ENCODE assay signal across 32 cellular contexts in genomic region chr20:13770141-13770540, GRCh38.
"Had no signal": no experiment of that assay in that cellular context is flagged by ENCODE, and none has a peak within 500 bp of the region (broad histone marks: within the 10 kb centered on the region; RNA-seq: fewer than 3 reads in every experiment).

No MANE protein-coding gene starts in this region.

- ATAC-seq: activated naive CD4-positive, alpha-beta T cell treated with anti-CD3 and anti-CD28 coated beads, Interleukin-2, amount 50 U/mL, for 72 hours; activated naive CD8-positive, alpha-beta T cell treated with anti-CD3 and anti-CD28 coated beads, Interleukin-2, amount 50 U/mL, for 24 hours; activated T-cell treated with anti-CD3 and anti-CD28 coated beads, Interleukin-2, amount 50 U/mL, for 4 hours; activated T-cell treated with anti-CD3 and anti-CD28 coated beads, Interleukin-2, amount 50 U/mL, for 72 hours; activated T-helper 17 cell treated with anti-CD3 and anti-CD28 coated beads, Interleukin-2, amount 50 U/mL, for 72 hours; body of pancreas had no signal

- H3K27ac ChIP-seq: adrenal gland, ascending aorta, body of pancreas, brain microvascular endothelial cell, breast epithelium, cardiac muscle cell had no signal

- DNase-seq: activated effector memory CD4-positive, alpha-beta T cell treated with anti-CD3 and anti-CD28 coated beads, Interleukin-2, amount 50 U/mL, for 16 hours; activated effector memory CD4-positive, alpha-beta T cell treated with Interleukin-2 at 50 U/mL for 16 hours; activated gamma-delta T cell; activated gamma-delta T cell treated with Interleukin-2 at 50 U/mL for 16 hours; activated naive CD4-positive, alpha-beta T cell; activated naive CD4-positive, alpha-beta T cell treated with anti-CD3 and anti-CD28 coated beads for 36 hours; activated naive CD4-positive, alpha-beta T cell treated with anti-CD3 and anti-CD28 coated beads, Interleukin-2, amount 10 ng/mL, durations not matched to agents 7 days and 5 days; activated naive CD4-positive, alpha-beta T cell treated with anti-CD3 and anti-CD28 coated beads, Interleukin-2, amount 50 U/mL, for 16 hours; activated naive CD4-positive, alpha-beta T cell treated with Interleukin-2 at 50 U/mL for 16 hours; activated naive CD8-positive, alpha-beta T cell treated with anti-CD3 and anti-CD28 coated beads for 36 hours; activated naive CD8-positive, alpha-beta T cell treated with anti-CD3 and anti-CD28 coated beads, Interleukin-2, amount 10 ng/mL, durations not matched to agents 7 days and 5 days; activated naive CD8-positive, alpha-beta T cell treated with anti-CD3 and anti-CD28 coated beads, Interleukin-2, amount 50 U/mL, for 24 hours; activated T-cell treated with anti-CD3 and anti-CD28 coated beads, Interleukin-2, amount 50 U/mL, for 1 hour; activated T-cell treated with anti-CD3 and anti-CD28 coated beads, Interleukin-2, amount 50 U/mL, for 24 hours; activated T-cell treated with anti-CD3 and anti-CD28 coated beads, Interleukin-2, amount 50 U/mL, for 4 hours; activated T-cell treated with anti-CD3 and anti-CD28 coated beads, Interleukin-2, amount 50 U/mL, for 48 hours; activated T-cell treated with anti-CD3 and anti-CD28 coated beads, Interleukin-2, amount 50 U/mL, for 72 hours; adrenal gland; amniotic stem cell; amygdala; anterior cingulate cortex; aorta; body of pancreas; brain microvascular endothelial cell; caudate nucleus; central memory CD4-positive, alpha-beta T cell; cerebellar nuclear complex had no signal

- H3K9me3 ChIP-seq: body of pancreas had no signal

- H3K4me3 ChIP-seq: adrenal gland, ascending aorta, body of pancreas, breast epithelium, cardiac muscle cell had no signal

- H3K27me3 ChIP-seq: adrenal gland, ascending aorta, body of pancreas, brain microvascular endothelial cell, breast epithelium, cardiac muscle cell had no signal

- H3K4me1 ChIP-seq: adrenal gland, ascending aorta, body of pancreas, breast epithelium had no signal
